In genomic region chr6:88512951-88513350, GRCh38 we compare ENCODE assay signal across 21 cellular contexts.
"Had no signal": no experiment of that assay in that cellular context is flagged by ENCODE, and none has a peak within 500 bp of the region (broad histone marks: within the 10 kb centered on the region; RNA-seq: fewer than 3 reads in every experiment).

No MANE protein-coding gene starts in this region.

- H3K27ac ChIP-seq: body of pancreas, hepatocyte, left ventricle myocardium inferior, tibial nerve, uterus had no signal

- H3K4me2 ChIP-seq: hepatocyte had no signal

- H3K4me3 ChIP-seq: body of pancreas, hepatocyte, left ventricle myocardium inferior, mucosa of descending colon, tibial nerve, uterus had no signal

- H3K27me3 ChIP-seq: body of pancreas, hepatocyte, tibial nerve, uterus had no signal

- DNase-seq: activated CD4-positive, alpha-beta T cell treated with anti-CD3 and anti-CD28 coated beads for 48 hours; activated CD8-positive, alpha-beta memory T cell treated with anti-CD3 and anti-CD28 coated beads, Interleukin-2, amount 50 U/mL, for 48 hours; activated gamma-delta T cell treated with Interleukin-2 at 50 U/mL for 16 hours; amniotic stem cell; body of pancreas; dermis blood vessel endothelial cell; effector memory CD8-positive, alpha-beta T cell; erythroblast; islet precursor cell; left ventricle myocardium inferior; mucosa of descending colon; naive thymus-derived CD8-positive, alpha-beta T cell; posterior cingulate gyrus; small intestine; stimulated activated CD4-positive, alpha-beta T cell treated with anti-CD3 and anti-CD28 coated beads, Interleukin-4, amount 100 ng/mL, for 24 hours; stimulated activated naive CD4-positive, alpha-beta T cell; T-helper 2 cell; uterus had no signal

- ATAC-seq: body of pancreas; effector memory CD8-positive, alpha-beta T cell; mucosa of descending colon; naive thymus-derived CD8-positive, alpha-beta T cell; WTC11 had no signal

- H3K4me1 ChIP-seq: body of pancreas, left ventricle myocardium inferior, tibial nerve, uterus had no signal

- H3K9me3 ChIP-seq: body of pancreas, mucosa of descending colon, uterus had no signal

- H2AFZ ChIP-seq: hepatocyte had no signal

- H3K36me3 ChIP-seq: left ventricle myocardium inferior, tibial nerve, uterus had no signal

- H3K79me2 ChIP-seq: hepatocyte had no signal
